In genomic region chr17:48478224-48479013, GRCh38 we compare ENCODE assay signal across 9 cellular contexts. TPM values are rescaled to one million over a fixed set of nuclear protein-coding genes. Genes with fewer than 3 reads are reported as not detected.
DNase-seq lines count a peak whose midpoint lies in the region; ATAC-seq and FAIRE-seq lines count a peak whose summit lies in the region.
"Had no signal": no experiment of that assay in that cellular context is flagged by ENCODE, and none has a peak within 500 bp of the region (broad histone marks: within the 10 kb centered on the region; RNA-seq: fewer than 3 reads in every experiment).

No MANE protein-coding gene starts in this region.

- peaks cover 5% of the 10 kb centered on the region for H3K27me3 Mint-ChIP-seq in activated naive CD8-positive, alpha-beta T cell treated with anti-CD3 and anti-CD28 coated beads for 36 hours

- no peak overlapping the region for H3K4me3 Mint-ChIP-seq in activated naive CD8-positive, alpha-beta T cell treated with anti-CD3 and anti-CD28 coated beads for 36 hours

- FAIRE-seq in frontal cortex (lab: Jason Lieb, UNC), result no peak

- ATAC-seq in GM19351 (IDR thresholded peaks at IDR 0.05; ENCODE audit: unreplicated experiment), result peak; percentile 95
- ATAC-seq in HG03354 (IDR thresholded peaks at IDR 0.05; ENCODE audit: poor library complexity, severe bottlenecking, unreplicated experiment), result peak; percentile 87

- H3K27ac Mint-ChIP-seq in activated naive CD8-positive, alpha-beta T cell treated with anti-CD3 and anti-CD28 coated beads for 36 hours, result peak overlapping the region; percentile 38

- H3K36me3 Mint-ChIP-seq in activated naive CD8-positive, alpha-beta T cell treated with anti-CD3 and anti-CD28 coated beads for 36 hours, result no peaks in the 10 kb centered on the region

- no peaks in the 10 kb centered on the region for H3K9me3 Mint-ChIP-seq in activated naive CD8-positive, alpha-beta T cell treated with anti-CD3 and anti-CD28 coated beads for 36 hours

- DNase-seq in Daoy (ENCODE audit: low read depth) (peak; percentile 56), frontal cortex (ENCODE audit: low spot score in 2 of 2) (no peak), NCI-H2196 treated with DMSO at 0.1 percent for 48 hours (lab: John Stamatoyannopoulos, UW; ENCODE audit: unreplicated experiment) (no peak), occipital lobe (lab: John Stamatoyannopoulos, UW) (no peak), retina (no peak)
- DNase-seq in activated naive CD8-positive, alpha-beta T cell treated with anti-CD3 and anti-CD28 coated beads for 36 hours, result peak; percentile 23

- H3K4me1 Mint-ChIP-seq in activated naive CD8-positive, alpha-beta T cell treated with anti-CD3 and anti-CD28 coated beads for 36 hours, result peaks cover 16% of the 10 kb centered on the region

RNA-seq across cellular contexts. Expression of gene SKAP1, which starts 48.4 kb away (rescaled TPM):
- total RNA-seq in Daoy (2014; rRNA removed; shearing (Covaris generic)), result 0.17 TPM in 1 of 2 replicates, not detected in the other
- total RNA-seq in activated naive CD8-positive, alpha-beta T cell treated with anti-CD3 and anti-CD28 coated beads for 36 hours, result 10 to 100 TPM; 54.2 to 55.4 TPM
- total RNA-seq in frontal cortex (0.41 TPM), occipital lobe (0.62 TPM)

RNA-seq across cellular contexts. Expression of gene HOXB1, which starts 52.4 kb away (rescaled TPM):
- total RNA-seq in Daoy (2014; rRNA removed; shearing (Covaris generic)), result not detected in 2 replicates
- not detected for total RNA-seq in activated naive CD8-positive, alpha-beta T cell treated with anti-CD3 and anti-CD28 coated beads for 36 hours
- not detected for total RNA-seq in frontal cortex
- total RNA-seq in occipital lobe, result not detected
- total RNA-seq: skeletal muscle tissue had no signal

Comparison
In these comparisons a context has a peak if more than half of its experiments do, and no peak if none do; other contexts are left out.
1. DNase-seq: peak in Daoy (single experiment) and activated naive CD8-positive, alpha-beta T cell treated with anti-CD3 and anti-CD28 coated beads for 36 hours (single experiment); none in frontal cortex (0 of 2), NCI-H2196 treated with DMSO at 0.1 percent for 48 hours (single experiment), occipital lobe (single experiment) and retina (single experiment).
2. RNA of gene SKAP1, which starts 48.4 kb away (total RNA-seq): 54.2 to 55.4 TPM in activated naive CD8-positive, alpha-beta T cell treated with anti-CD3 and anti-CD28 coated beads for 36 hours; 0.62 TPM in occipital lobe (single experiment), 0.41 TPM in frontal cortex (single experiment) and 0.17 TPM in Daoy; every median in the first group is over 10 times any median in the second.